Comparison of ENCODE assay signal across 17 cellular contexts in the genomic region with DNA sequence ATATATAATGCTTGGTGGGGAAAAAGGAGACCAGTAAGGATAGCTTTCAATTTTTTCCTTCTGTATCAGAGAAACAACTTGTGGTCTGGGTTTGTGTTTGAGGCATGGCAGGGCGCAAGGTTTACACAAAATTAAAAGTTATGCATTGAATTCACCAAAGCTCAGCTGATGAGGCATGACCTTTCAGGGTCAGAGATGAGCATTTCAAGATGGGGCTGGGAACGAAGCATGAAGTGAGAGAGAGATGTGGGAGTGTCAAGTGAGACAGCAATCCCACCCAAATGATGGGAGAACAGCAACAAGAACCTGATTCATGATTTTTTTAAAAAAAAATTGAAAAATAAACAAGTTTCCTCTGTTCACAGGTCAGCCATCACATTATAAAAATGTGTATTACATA. TPM values are rescaled to one million over a fixed set of nuclear protein-coding genes. Genes with fewer than 3 reads are reported as not detected.
DNase-seq lines count a peak whose midpoint lies in the region; ATAC-seq, FAIRE-seq and TF ChIP-seq lines count a peak whose summit lies in the region.
"Had no signal": no experiment of that assay in that cellular context is flagged by ENCODE, and none has a peak within 500 bp of the region (broad histone marks: within the 10 kb centered on the region; RNA-seq: fewer than 3 reads in every experiment).

No MANE protein-coding gene starts in this region.

- ATAC-seq in activated CD8-positive, alpha-beta memory T cell treated with anti-CD3 and anti-CD28 coated beads, Interleukin-2, amount 10 ng/mL, durations not matched to agents 7 days and 5 days = no peak
- no peak for ATAC-seq in naive thymus-derived CD8-positive, alpha-beta T cell
- ATAC-seq in HG03025 (IDR thresholded peaks at IDR 0.05; ENCODE audit: low FRiP score, unreplicated experiment) (no peak), HG03159 (IDR thresholded peaks at IDR 0.05; ENCODE audit: unreplicated experiment) (no peak)
- ATAC-seq: psoas muscle had no signal

- CTCF ChIA-PET in CD8-positive, alpha-beta memory T cell (lab: Charles Lee) = interaction anchor here (1.1 to 3.5 kb wide), 4 partner anchors 22 to 96 kb away, joined by 3 to 13 read pairs (median 10); no protein-coding TSS in a partner anchor
- CTCF ChIA-PET in activated CD8-positive, alpha-beta memory T cell treated with anti-CD3 and anti-CD28 coated beads, Interleukin-2, amount 10 ng/mL, durations not matched to agents 7 days and 5 days (lab: Charles Lee) = interaction anchor here (0.9 to 8.8 kb wide), 3 partner anchors 18 to 65 kb away, joined by 3 to 190 read pairs (median 6); a partner anchor contains a TSS

- TF ChIP-seq POLR2A in GM12891 (IDR thresholded peaks at IDR 0.05; ENCODE audit: low read depth, low read length) = no peak

- H3K4me1 ChIP-seq in CD8-positive, alpha-beta memory T cell (ENCODE audit: insufficient read depth, low read length) = peaks cover 15% of the 10 kb centered on the region
- H3K4me1 ChIP-seq: psoas muscle had no signal

- no peaks in the 10 kb centered on the region for H3K9me3 Mint-ChIP-seq in CD8-positive, alpha-beta memory T cell
- no peaks in the 10 kb centered on the region for H3K9me3 Mint-ChIP-seq in activated CD8-positive, alpha-beta memory T cell treated with anti-CD3 and anti-CD28 coated beads, Interleukin-2, amount 10 ng/mL, durations not matched to agents 7 days and 5 days (ENCODE audit: low read depth)
- no peaks in the 10 kb centered on the region for H3K9me3 Mint-ChIP-seq in naive thymus-derived CD8-positive, alpha-beta T cell
- H3K9me3 Mint-ChIP-seq: naive B cell had no signal

- H3K4me3 ChIP-seq in CD8-positive, alpha-beta memory T cell (ENCODE audit: low read length) = no peak overlapping the region
- H3K4me3 ChIP-seq: BLaER1, psoas muscle had no signal

- FAIRE-seq in GM12891 (lab: Jason Lieb, UNC) = peak; percentile 82
- FAIRE-seq: HTR-8/SVneo had no signal

- peak overlapping the region in 5 of 8 donors; percentile 38 to 77 (median 72) for H3K27ac Mint-ChIP-seq in CD8-positive, alpha-beta memory T cell
- peak overlapping the region; percentile 96 for H3K27ac Mint-ChIP-seq in activated CD8-positive, alpha-beta memory T cell treated with anti-CD3 and anti-CD28 coated beads, Interleukin-2, amount 10 ng/mL, durations not matched to agents 7 days and 5 days
- peak overlapping the region in 4 of 10 donors; percentile 23 to 84 (median 59) for H3K27ac Mint-ChIP-seq in naive thymus-derived CD8-positive, alpha-beta T cell

- H3K4me3 Mint-ChIP-seq in CD8-positive, alpha-beta memory T cell = peak overlapping the region in 6 of 7 donors; percentile 8 to 82 (median 61)
- H3K4me3 Mint-ChIP-seq in activated CD8-positive, alpha-beta memory T cell treated with anti-CD3 and anti-CD28 coated beads, Interleukin-2, amount 10 ng/mL, durations not matched to agents 7 days and 5 days = peak overlapping the region; percentile 83
- H3K4me3 Mint-ChIP-seq in naive thymus-derived CD8-positive, alpha-beta T cell = peak overlapping the region in 8 of 10 donors; percentile 9 to 82 (median 40)
- H3K4me3 Mint-ChIP-seq: naive B cell had no signal

- H3K36me3 Mint-ChIP-seq in CD8-positive, alpha-beta memory T cell = peaks cover 0 to 9% (median 5%) of the 10 kb centered on the region in 3 donors
- peaks cover 7% of the 10 kb centered on the region for H3K36me3 Mint-ChIP-seq in activated CD8-positive, alpha-beta memory T cell treated with anti-CD3 and anti-CD28 coated beads, Interleukin-2, amount 10 ng/mL, durations not matched to agents 7 days and 5 days
- H3K36me3 Mint-ChIP-seq in naive thymus-derived CD8-positive, alpha-beta T cell = no peaks in the 10 kb centered on the region
- H3K36me3 Mint-ChIP-seq: naive B cell had no signal

- no peaks in the 10 kb centered on the region for H3K36me3 ChIP-seq in CD8-positive, alpha-beta memory T cell (ENCODE audit: insufficient read depth, low read length)
- H3K36me3 ChIP-seq: BLaER1 had no signal

- POLR2A ChIA-PET in CD8-positive, alpha-beta memory T cell (lab: Charles Lee) = no interaction called here
- POLR2A ChIA-PET in naive thymus-derived CD8-positive, alpha-beta T cell (lab: Charles Lee) = no interaction called here

- peaks cover 42 to 88% (median 74%) of the 10 kb centered on the region in 3 donors for H3K4me1 Mint-ChIP-seq in CD8-positive, alpha-beta memory T cell
- peaks cover 65% of the 10 kb centered on the region for H3K4me1 Mint-ChIP-seq in activated CD8-positive, alpha-beta memory T cell treated with anti-CD3 and anti-CD28 coated beads, Interleukin-2, amount 10 ng/mL, durations not matched to agents 7 days and 5 days
- peaks cover 20 to 67% (median 61%) of the 10 kb centered on the region in 4 donors for H3K4me1 Mint-ChIP-seq in naive thymus-derived CD8-positive, alpha-beta T cell

- H3K9me3 ChIP-seq in CD8-positive, alpha-beta memory T cell (ENCODE audit: low read length) = no peaks in the 10 kb centered on the region
- H3K9me3 ChIP-seq: BLaER1, psoas muscle had no signal

- no peak for DNase-seq in CD8-positive, alpha-beta memory T cell
- DNase-seq in GM12891 (ENCODE audit: insufficient read length, low spot score) = no peak
- DNase-seq in activated CD8-positive, alpha-beta memory T cell treated with anti-CD3 and anti-CD28 coated beads, Interleukin-2, amount 10 ng/mL, durations not matched to agents 7 days and 5 days = peak; percentile 56
- no peak for DNase-seq in naive thymus-derived CD8-positive, alpha-beta T cell
- DNase-seq in dedifferentiated amniotic fluid mesenchymal stem cell (ENCODE audit: extremely low spot score) = no peak
- DNase-seq: cortex of kidney; H7; naive B cell; NCI-H510A treated with DMSO at 0.1 percent for 48 hours; psoas muscle; stimulated activated CD4-positive, alpha-beta T cell treated with anti-CD3 and anti-CD28 coated beads, Interleukin-12 subunit alpha, Interleukin-12 subunit beta, amount 100 ng/mL, for 4 hours had no signal

- no peak overlapping the region for H3K27ac ChIP-seq in CD8-positive, alpha-beta memory T cell (ENCODE audit: low read depth, low read length)
- H3K27ac ChIP-seq: BLaER1, psoas muscle had no signal

- H3K27me3 Mint-ChIP-seq in CD8-positive, alpha-beta memory T cell = peaks cover 10 to 31% of the 10 kb centered on the region in 2 donors
- H3K27me3 Mint-ChIP-seq in activated CD8-positive, alpha-beta memory T cell treated with anti-CD3 and anti-CD28 coated beads, Interleukin-2, amount 10 ng/mL, durations not matched to agents 7 days and 5 days = peaks cover 19% of the 10 kb centered on the region
- H3K27me3 Mint-ChIP-seq in naive thymus-derived CD8-positive, alpha-beta T cell = no peaks in the 10 kb centered on the region

- H3K27me3 ChIP-seq in CD8-positive, alpha-beta memory T cell (ENCODE audit: insufficient read depth, low read length, poor library complexity, severe bottlenecking) = no peaks in the 10 kb centered on the region
- H3K27me3 ChIP-seq: BLaER1 had no signal

TF ChIP-seq in GM12891, 5 proteins besides CTCF, POLR2A, EP300 and RAD21:
- TF ChIP-seq POLR2AphosphoS5 (IDR thresholded peaks at IDR 0.05; ENCODE audit: low read depth, low read length) (no peak), TAF1 (IDR thresholded peaks at IDR 0.05; ENCODE audit: low read depth, low read length) (peak; percentile 48; the same call in 1 of the 2 replicates), POU2F2 (IDR thresholded peaks at IDR 0.05; ENCODE audit: low read depth, low read length) (no peak), SPI1 (IDR thresholded peaks at IDR 0.05; ENCODE audit: low read depth, low read length) (no peak), PAX5 (IDR thresholded peaks at IDR 0.05; ENCODE audit: insufficient read depth, low read length, severe bottlenecking) (no peak)

RNA-seq across cellular contexts. Expression of a gene that starts 4.9 kb away (rescaled TPM):
- 10 to 100 TPM; 11.1 to 11.6 TPM for total RNA-seq in CD8-positive, alpha-beta memory T cell
- 3.5 TPM for polyA plus RNA-seq in CD8-positive, alpha-beta memory T cell
- 20.8 TPM for polyA plus RNA-seq in GM12891 (2012; ENCODE audit: low read depth, missing spikeins)
- 10 to 100 TPM; 42.1 to 58.8 TPM for total RNA-seq in activated CD8-positive, alpha-beta memory T cell treated with anti-CD3 and anti-CD28 coated beads, Interleukin-2, amount 10 ng/mL, durations not matched to agents 7 days and 5 days
- 10 to 100 TPM in 1 of 2 experiments, 1 to 10 TPM in 1; 8.9 to 10.4 TPM for total RNA-seq in naive thymus-derived CD8-positive, alpha-beta T cell
- 1 to 10 TPM; 1.1 to 3.2 (median 3.1) TPM for polyA plus RNA-seq in naive thymus-derived CD8-positive, alpha-beta T cell
- total RNA-seq: epithelial cell of proximal tubule, H7, temporal lobe had no signal

RNA-seq across cellular contexts. Expression of a gene that starts 55.4 kb away (rescaled TPM):
- 10 to 100 TPM; 56.1 to 58.6 TPM for total RNA-seq in CD8-positive, alpha-beta memory T cell
- polyA plus RNA-seq in CD8-positive, alpha-beta memory T cell = 50.1 TPM
- 117 TPM for polyA plus RNA-seq in GM12891 (2012; ENCODE audit: low read depth, missing spikeins)
- total RNA-seq in activated CD8-positive, alpha-beta memory T cell treated with anti-CD3 and anti-CD28 coated beads, Interleukin-2, amount 10 ng/mL, durations not matched to agents 7 days and 5 days = 100 to 1,000 TPM in 1 of 2 experiments, 10 to 100 TPM in 1; 65.1 to 115 TPM
- total RNA-seq in naive thymus-derived CD8-positive, alpha-beta T cell = 10 to 100 TPM; 30.9 to 38.7 TPM
- 10 to 100 TPM; 35.4 to 56.7 (median 53.8) TPM for polyA plus RNA-seq in naive thymus-derived CD8-positive, alpha-beta T cell
